ENCODE assay signal across 17 cellular contexts in the genomic region with DNA sequence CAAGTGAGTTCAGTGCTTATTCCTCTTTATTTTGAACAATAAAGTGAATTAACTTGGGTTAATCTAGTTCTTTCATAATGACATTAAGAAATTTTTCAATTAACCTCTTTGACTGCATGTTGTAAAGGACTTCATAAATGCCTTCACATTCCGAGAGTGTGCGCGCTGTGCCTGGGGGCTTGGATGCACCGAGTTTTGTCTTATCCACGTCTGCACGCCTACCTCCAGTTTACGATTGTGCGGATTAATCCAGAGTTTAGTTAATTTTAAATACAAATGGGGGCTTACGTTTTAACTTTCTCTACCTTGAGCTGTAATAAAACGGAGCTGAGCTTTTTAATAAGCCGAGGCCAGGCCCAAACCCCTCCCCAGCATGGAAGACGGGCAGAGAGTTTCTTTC.
"Had no signal": no experiment of that assay in that cellular context is flagged by ENCODE, and none has a peak within 500 bp of the region (broad histone marks: within the 10 kb centered on the region; RNA-seq: fewer than 3 reads in every experiment).

No MANE protein-coding gene starts in this region.

- DNase-seq: colonic mucosa; cortex of kidney; effector CD4-positive, alpha-beta T cell; effector memory CD4-positive, alpha-beta T cell; foreskin keratinocyte; head of caudate nucleus; heart right ventricle; hippocampal formation; left colon; left ventricle myocardium inferior; mammary epithelial cell; mesendoderm; mucosa of descending colon; naive B cell; naive thymus-derived CD8-positive, alpha-beta T cell had no signal

- ATAC-seq: foreskin keratinocyte; gastroesophageal sphincter; heart right ventricle; left colon; left lobe of liver; mucosa of descending colon; naive thymus-derived CD8-positive, alpha-beta T cell had no signal
